ENCODE assay signal across 18 cellular contexts in genomic region chr22:21718492-21718891, GRCh38.
"Had no signal": no experiment of that assay in that cellular context is flagged by ENCODE, and none has a peak within 500 bp of the region (broad histone marks: within the 10 kb centered on the region; RNA-seq: fewer than 3 reads in every experiment).

No MANE protein-coding gene starts in this region.

- H3K4me3 ChIP-seq: esophagus squamous epithelium, heart left ventricle, left ventricle myocardium inferior, neural progenitor cell, pancreas, skin epidermis, thyroid gland, vagina had no signal

- H3K4me1 ChIP-seq: neural progenitor cell had no signal

- H3K27ac ChIP-seq: brain microvascular endothelial cell, esophagus squamous epithelium, heart left ventricle, left ventricle myocardium inferior, neural progenitor cell, pancreas, skin epidermis, thyroid gland, vagina had no signal

- H3K36me3 Mint-ChIP-seq: activated CD4-positive, alpha-beta memory T cell treated with anti-CD3 and anti-CD28 coated beads for 36 hours; activated naive CD8-positive, alpha-beta T cell treated with anti-CD3 and anti-CD28 coated beads for 36 hours had no signal

- H3K27me3 Mint-ChIP-seq: activated CD4-positive, alpha-beta memory T cell treated with anti-CD3 and anti-CD28 coated beads for 36 hours; activated naive CD8-positive, alpha-beta T cell treated with anti-CD3 and anti-CD28 coated beads for 36 hours had no signal

- ATAC-seq: heart left ventricle, pancreas had no signal

- DNase-seq: activated CD4-positive, alpha-beta memory T cell treated with anti-CD3 and anti-CD28 coated beads for 36 hours; activated gamma-delta T cell; activated naive CD8-positive, alpha-beta T cell treated with anti-CD3 and anti-CD28 coated beads for 36 hours; activated T-cell treated with anti-CD3 and anti-CD28 coated beads, Interleukin-2, amount 50 U/mL, for 48 hours; brain microvascular endothelial cell; esophagus squamous epithelium; foreskin fibroblast; heart left ventricle; islet precursor cell; left ventricle myocardium inferior; mesenchymal stem cell; pancreas; stimulated activated CD4-positive, alpha-beta T cell treated with anti-CD3 and anti-CD28 coated beads, Interleukin-4, amount 100 ng/mL, for 4 hours; thyroid gland had no signal

- H3K4me3 Mint-ChIP-seq: activated CD4-positive, alpha-beta memory T cell treated with anti-CD3 and anti-CD28 coated beads for 36 hours; activated naive CD8-positive, alpha-beta T cell treated with anti-CD3 and anti-CD28 coated beads for 36 hours; neural progenitor cell; T-helper 2 cell treated with Interferon-gamma antibody and Interleukin-4, amounts not matched to agents 5 μg/mL and 100 μg/mL, for 36 hours had no signal

- H3K36me3 ChIP-seq: brain microvascular endothelial cell, esophagus squamous epithelium, heart left ventricle, left ventricle myocardium inferior, neural progenitor cell, pancreas, thyroid gland, vagina had no signal

- H3K9me3 ChIP-seq: esophagus squamous epithelium, heart left ventricle, left ventricle myocardium inferior, pancreas, thyroid gland, vagina had no signal

- H3K27ac Mint-ChIP-seq: activated CD4-positive, alpha-beta memory T cell treated with anti-CD3 and anti-CD28 coated beads for 36 hours; activated naive CD8-positive, alpha-beta T cell treated with anti-CD3 and anti-CD28 coated beads for 36 hours; neural progenitor cell; T-helper 2 cell treated with Interferon-gamma antibody and Interleukin-4, amounts not matched to agents 5 μg/mL and 100 μg/mL, for 36 hours had no signal

- H3K9me3 Mint-ChIP-seq: activated CD4-positive, alpha-beta memory T cell treated with anti-CD3 and anti-CD28 coated beads for 36 hours; activated naive CD8-positive, alpha-beta T cell treated with anti-CD3 and anti-CD28 coated beads for 36 hours; neural progenitor cell; T-helper 2 cell treated with Interferon-gamma antibody and Interleukin-4, amounts not matched to agents 5 μg/mL and 100 μg/mL, for 36 hours had no signal

- H3K27me3 ChIP-seq: brain microvascular endothelial cell, esophagus squamous epithelium, heart left ventricle, neural progenitor cell, pancreas, thyroid gland, vagina had no signal
